ENCODE assay signal across 10 cellular contexts in the genomic region with DNA sequence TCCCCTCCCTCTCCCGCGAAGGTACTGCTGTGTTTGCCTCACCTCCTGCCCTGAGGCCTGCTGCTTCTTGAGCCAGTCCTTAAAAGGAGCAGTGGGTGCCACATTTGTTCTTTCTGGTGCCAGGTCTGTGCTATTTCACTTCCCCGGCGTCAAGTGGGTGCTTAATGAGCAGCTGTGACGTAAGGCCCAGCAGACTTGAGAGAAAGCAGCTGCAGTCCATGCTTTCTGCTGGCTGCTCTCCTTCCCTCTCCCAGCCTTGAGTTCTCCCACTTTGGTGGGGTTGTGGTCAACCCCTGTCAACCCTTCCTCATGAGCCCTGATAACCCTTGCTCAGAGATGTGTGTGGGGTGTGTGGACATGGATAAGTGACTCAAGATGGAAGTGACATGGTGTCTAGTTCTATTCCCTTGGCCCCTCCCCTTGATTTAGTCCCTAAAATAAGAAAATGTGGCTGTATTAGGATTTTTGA. TPM values are rescaled to one million over a fixed set of nuclear protein-coding genes. Genes with fewer than 3 reads are reported as not detected.
DNase-seq lines count a peak whose midpoint lies in the region; ATAC-seq and TF ChIP-seq lines count a peak whose summit lies in the region.
"Had no signal": no experiment of that assay in that cellular context is flagged by ENCODE, and none has a peak within 500 bp of the region (broad histone marks: within the 10 kb centered on the region; RNA-seq: fewer than 3 reads in every experiment).

No MANE protein-coding gene starts in this region.

- ATAC-seq in GM19455 (IDR thresholded peaks at IDR 0.05; ENCODE audit: unreplicated experiment) = no peak

- no peak overlapping the region for H3K4me3 ChIP-seq in choroid plexus epithelial cell (ENCODE audit: low read depth, low read length)

- peak; percentile 32 for DNase-seq in DMS53 treated with DMSO at 0.1 percent for 48 hours (lab: John Stamatoyannopoulos, UW; ENCODE audit: unreplicated experiment)
- peak; percentile 75 to 86 for DNase-seq in NCI-H524 (lab: John Stamatoyannopoulos, UW)
- DNase-seq in choroid plexus epithelial cell (ENCODE audit: low read depth) = peak; percentile 55
- peak; percentile 95 for DNase-seq in myocyte (ENCODE audit: low read depth)
- no peak for DNase-seq in activated T-cell treated with anti-CD3 and anti-CD28 coated beads for 4 hours
- DNase-seq in HuH-7.5 (ENCODE audit: low spot score) = no peak
- DNase-seq in activated CD4-positive, CD25-positive, alpha-beta regulatory T cell treated with anti-CD3 and anti-CD28 coated beads, Interleukin-2, amount 50 U/mL, for 72 hours = no peak
- DNase-seq: activated T-cell treated with anti-CD3 and anti-CD28 coated beads, Interleukin-2, amount 50 U/mL, for 48 hours; EL had no signal

- no peak for TF ChIP-seq CTCF in choroid plexus epithelial cell (conservative IDR thresholded peaks at IDR 0.05; ENCODE audit: low read depth, low read length)

RNA-seq across cellular contexts. Expression of gene INAFM2, which starts 6.9 kb away (rescaled TPM):
- 40.5 and 73.3 TPM in 2 replicates for total RNA-seq in myocyte
- 31.6 TPM for polyA plus RNA-seq in myocyte (2012)

RNA-seq across cellular contexts. Expression of gene CCDC9B, which starts 10.3 kb away (rescaled TPM):
- 30.1 and 41.6 TPM in 2 replicates for total RNA-seq in myocyte
- 123 TPM for polyA plus RNA-seq in myocyte (2012)

RNA-seq across cellular contexts. Expression of gene PHGR1, which starts 20.4 kb away (rescaled TPM):
- not detected in 2 replicates for total RNA-seq in myocyte
- not detected for polyA plus RNA-seq in myocyte (2012)

RNA-seq across cellular contexts. Expression of gene PLCB2, which starts 22.7 kb away (rescaled TPM):
- total RNA-seq in myocyte = 0.99 and 1.4 TPM in 2 replicates
- 0.35 TPM for polyA plus RNA-seq in myocyte (2012)

RNA-seq across cellular contexts. Expression of gene DISP2, which starts 27.6 kb away (rescaled TPM):
- 1.6 and 3.5 TPM in 2 replicates for total RNA-seq in myocyte
- 3.1 TPM for polyA plus RNA-seq in myocyte (2012)

Comparison
In these comparisons a context has a peak if more than half of its experiments do, and no peak if none do; other contexts are left out.
1. DNase-seq: peak in DMS53 treated with DMSO at 0.1 percent for 48 hours (single experiment), NCI-H524 (2 of 2), choroid plexus epithelial cell (single experiment) and myocyte (single experiment); none in activated T-cell treated with anti-CD3 and anti-CD28 coated beads for 4 hours (single experiment), HuH-7.5 (single experiment) and activated CD4-positive, CD25-positive, alpha-beta regulatory T cell treated with anti-CD3 and anti-CD28 coated beads, Interleukin-2, amount 50 U/mL, for 72 hours (single experiment).